ENCODE assay signal across 8 cellular contexts in genomic region chr4:56977321-56978012, GRCh38. TPM values are rescaled to one million over a fixed set of nuclear protein-coding genes. Genes with fewer than 3 reads are reported as not detected.
DNase-seq lines count a peak whose midpoint lies in the region; ATAC-seq, FAIRE-seq and TF ChIP-seq lines count a peak whose summit lies in the region.

NOA1 (minus strand) TSS chr4:56977606; CDS start chr4:56977585, 21 bp downstream.

- H3K9me3 Mint-ChIP-seq in T-cell, result peaks cover 0 to 10% (median 7%) of the 10 kb centered on the region in 3 donors

- H2BK120ac ChIP-seq in trophoblast cell (ENCODE audit: insufficient read depth, low read length, poor library complexity), result peak within 1 kb of the TSS; percentile 21

- peak within 1 kb of the TSS; percentile 76 for H3K4ac ChIP-seq in trophoblast cell (ENCODE audit: low read depth, low read length)

- H2AFZ ChIP-seq in trophoblast cell (ENCODE audit: insufficient read depth, low read length, poor library complexity), result peak within 1 kb of the TSS; percentile 93

- H4K12ac ChIP-seq in trophoblast cell (ENCODE audit: low read depth, low read length), result peak within 1 kb of the TSS; percentile 44

- no peak for TF ChIP-seq CTCF in transverse colon (IDR thresholded peaks at IDR 0.05)

- POLR2A ChIA-PET in T-cell (lab: Charles Lee), result interaction anchor here (0.5 to 2.9 kb wide), 21 partner anchors 12 to 1028 kb away, joined by 3 to 26 read pairs (median 5); partner anchors contain the start of genes AASDH (in 2 of the 2), CEP135 (in 1 of the 2), PAICS (in 1 of the 2) and PPAT (in 1 of the 2)

- peak within 1 kb of the TSS; percentile 69 for H3K14ac ChIP-seq in trophoblast cell (ENCODE audit: low read length)

- no peaks in the 10 kb centered on the region for H3K27me3 Mint-ChIP-seq in T-cell

- TF ChIP-seq POLR2A in GM12891 (IDR thresholded peaks at IDR 0.05; ENCODE audit: low read depth, low read length) (peak; percentile 94), transverse colon (IDR thresholded peaks at IDR 0.05) (peak; percentile 81)

- H3K36me3 ChIP-seq in trophoblast cell (ENCODE audit: control insufficient read depth in 1 of 2, insufficient read depth in 2 of 2, low read length in 2 of 2) (peaks cover 6 to 13% of the 10 kb centered on the region in 2 experiments), transverse colon (peaks cover 4 to 20% (median 14%) of the 10 kb centered on the region in 4 donors)

- peak; percentile 86 for ATAC-seq in HG02840 (IDR thresholded peaks at IDR 0.05; ENCODE audit: low FRiP score, unreplicated experiment)
- peak; percentile 76 to 81 (median 80) for ATAC-seq in T-cell (replicated peaks in 1 of 4)

- H3K27ac ChIP-seq in adipose tissue (ENCODE audit: low read depth, low read length) (no peak within 1 kb of the TSS), trophoblast cell (ENCODE audit: low read depth, low read length) (peak within 1 kb of the TSS; percentile 79), transverse colon (peak within 1 kb of the TSS; percentile 96 to 98 (median 97))

- no peak for TF ChIP-seq EP300 in transverse colon (IDR thresholded peaks at IDR 0.05; ENCODE audit: low read depth)

- H2BK12ac ChIP-seq in trophoblast cell (ENCODE audit: low read length), result no peak within 1 kb of the TSS

- peak within 1 kb of the TSS; percentile 76 for H3K18ac ChIP-seq in trophoblast cell (ENCODE audit: low read length)

- H3K79me2 ChIP-seq in trophoblast cell (ENCODE audit: control insufficient read depth, insufficient read depth, low read length, poor library complexity), result peaks cover 26% of the 10 kb centered on the region

- CTCF ChIA-PET in T-cell (lab: Charles Lee), result interaction anchor here (0.5 to 1.6 kb wide), 13 partner anchors 11 to 1632 kb away, joined by 3 to 22 read pairs (median 3); partner anchors contain the start of genes AASDH (in 1 of the 2), CEP135 (in 1 of the 2), PAICS (in 1 of the 2) and PPAT (in 1 of the 2)

- no peaks in the 10 kb centered on the region for H3K9me3 ChIP-seq in trophoblast cell (ENCODE audit: insufficient read depth, low read depth, low read length)
- peaks cover 4 to 6% of the 10 kb centered on the region in 2 donors for H3K9me3 ChIP-seq in transverse colon

- peak; percentile 87 for DNase-seq in GM12891 (ENCODE audit: insufficient read length, low spot score)
- DNase-seq in NCI-H1436 treated with DMSO at 0.1 percent for 48 hours (lab: John Stamatoyannopoulos, UW), result peak; percentile 91
- peak; percentile 93 to 98 (median 96) for DNase-seq in T-cell
- DNase-seq in cardiac septum (ENCODE audit: low spot score), result peak; percentile 98
- peak; percentile 100 for DNase-seq in trophoblast cell
- peak; percentile 99 for DNase-seq in transverse colon

- peak; percentile 99 for FAIRE-seq in GM12891 (lab: Jason Lieb, UNC)

- H2AK5ac ChIP-seq in trophoblast cell (ENCODE audit: low read length), result no peak within 1 kb of the TSS

- WGBS in adipose tissue, 3 donors, result 0 to 1% (median 0%) methylated on average over 51 of the region's 51 CpGs
- WGBS in trophoblast cell (ENCODE audit: extremely low coverage, insufficient coverage, insufficient read length), result no CpG with 5 or more reads among the region's 51 CpGs
- 1% methylated on average over 50 of the region's 51 CpGs; no CpG with 5 or more reads in 1 of the 2 donors for WGBS in transverse colon (ENCODE audit: low coverage in 1 of 2), 2 donors

- in situ Hi-C loops in transverse colon (cut with MboI; ENCODE audit: low pct_ligation_motif_present in 1 of 4, low pct_unique_long_range_greater_than_20kb in 1 of 4, low sequenced_read_pairs in 3 of 4), result no loop called here

- H4K91ac ChIP-seq in trophoblast cell (ENCODE audit: low read depth, low read length), result peak within 1 kb of the TSS; percentile 65

- intact Hi-C loops in cardiac septum (cut with DNase I), result loop anchor here (1.0 to 5.0 kb wide), 2 partner anchors 68 to 125 kb away; no protein-coding TSS in a partner anchor
- intact Hi-C loops in transverse colon (cut with DNase I; ENCODE audit: low total_unique reads), result loop anchor here (5.0 kb wide), 1 partner anchor 70 kb away; the partner anchor contains the start of gene REST

- H4K8ac ChIP-seq in trophoblast cell (ENCODE audit: low read depth, low read length), result peak within 1 kb of the TSS; percentile 84

- H2BK5ac ChIP-seq in trophoblast cell (ENCODE audit: low read depth, low read length, poor library complexity), result no peak within 1 kb of the TSS

- peak within 1 kb of the TSS; percentile 84 for H3K9ac ChIP-seq in trophoblast cell (ENCODE audit: low read length)

- H3K4me2 ChIP-seq in trophoblast cell (ENCODE audit: low read length), result peak within 1 kb of the TSS; percentile 98

- peak within 1 kb of the TSS; percentile 98 for H3K27ac Mint-ChIP-seq in T-cell

- H3K4me3 ChIP-seq in trophoblast cell (ENCODE audit: low read depth, low read length), result peak within 1 kb of the TSS; percentile 90
- H3K4me3 ChIP-seq in transverse colon, result peak within 1 kb of the TSS; percentile 74 to 96 (median 78)

- H3K4me3 Mint-ChIP-seq in T-cell, result peak within 1 kb of the TSS; percentile 100

- peaks cover 31% of the 10 kb centered on the region for H3K36me3 Mint-ChIP-seq in T-cell

- H3K27me3 ChIP-seq in trophoblast cell (ENCODE audit: insufficient read depth, low read length) (no peaks in the 10 kb centered on the region), transverse colon (no peaks in the 10 kb centered on the region)

- H3K23ac ChIP-seq in trophoblast cell (ENCODE audit: low read length), result no peak within 1 kb of the TSS

- H3K4me1 ChIP-seq in trophoblast cell (ENCODE audit: control insufficient read depth in 1 of 2, insufficient read depth in 2 of 2, low read length in 2 of 2) (peaks cover 0 to 7% of the 10 kb centered on the region in 2 experiments), transverse colon (peaks cover 14 to 48% (median 42%) of the 10 kb centered on the region in 4 donors)

- peaks cover 12% of the 10 kb centered on the region for H3K79me1 ChIP-seq in trophoblast cell (ENCODE audit: low read length)

- H3K4me1 Mint-ChIP-seq in T-cell, result peaks cover 65 to 74% (median 68%) of the 10 kb centered on the region in 3 donors

TF ChIP-seq in GM12891, 5 proteins besides CTCF, POLR2A, EP300 and RAD21:
- TF ChIP-seq SPI1 (IDR thresholded peaks at IDR 0.05; ENCODE audit: low read depth, low read length) (peak; percentile 45), POU2F2 (IDR thresholded peaks at IDR 0.05; ENCODE audit: low read depth, low read length) (no peak), TAF1 (IDR thresholded peaks at IDR 0.05; ENCODE audit: low read depth, low read length) (0 out of 2 replicates have a peak, but pooled peaks have one; percentile 67), POLR2AphosphoS5 (IDR thresholded peaks at IDR 0.05; ENCODE audit: low read depth, low read length) (peak; percentile 88), PAX5 (IDR thresholded peaks at IDR 0.05; ENCODE audit: insufficient read depth, low read length, severe bottlenecking) (no peak)
TF ChIP-seq in GM12891: peak in this region for 3.

RNA-seq across cellular contexts. Expression of gene NOA1, which starts in this region (rescaled TPM):
- 18.4 TPM for polyA plus RNA-seq in GM12891 (2012; ENCODE audit: low read depth, missing spikeins)
- total RNA-seq in T-cell, result 10 to 100 TPM; 15.2 to 27.2 (median 22.1) TPM
- polyA plus RNA-seq in adipose tissue, result 10 to 100 TPM in 2 of 3 donors, 1 to 10 TPM in 1; 9.3 to 21.9 (median 12.7) TPM
- 8.4 TPM for total RNA-seq in cardiac septum
- 17.5 and 17.7 TPM in 2 replicates for polyA plus RNA-seq in trophoblast cell (2013)
- 10 to 100 TPM; 32.5 to 75.4 (median 39.6) TPM for total RNA-seq in transverse colon
